ENCODE assay signal across 1 cellular context in the genomic region with DNA sequence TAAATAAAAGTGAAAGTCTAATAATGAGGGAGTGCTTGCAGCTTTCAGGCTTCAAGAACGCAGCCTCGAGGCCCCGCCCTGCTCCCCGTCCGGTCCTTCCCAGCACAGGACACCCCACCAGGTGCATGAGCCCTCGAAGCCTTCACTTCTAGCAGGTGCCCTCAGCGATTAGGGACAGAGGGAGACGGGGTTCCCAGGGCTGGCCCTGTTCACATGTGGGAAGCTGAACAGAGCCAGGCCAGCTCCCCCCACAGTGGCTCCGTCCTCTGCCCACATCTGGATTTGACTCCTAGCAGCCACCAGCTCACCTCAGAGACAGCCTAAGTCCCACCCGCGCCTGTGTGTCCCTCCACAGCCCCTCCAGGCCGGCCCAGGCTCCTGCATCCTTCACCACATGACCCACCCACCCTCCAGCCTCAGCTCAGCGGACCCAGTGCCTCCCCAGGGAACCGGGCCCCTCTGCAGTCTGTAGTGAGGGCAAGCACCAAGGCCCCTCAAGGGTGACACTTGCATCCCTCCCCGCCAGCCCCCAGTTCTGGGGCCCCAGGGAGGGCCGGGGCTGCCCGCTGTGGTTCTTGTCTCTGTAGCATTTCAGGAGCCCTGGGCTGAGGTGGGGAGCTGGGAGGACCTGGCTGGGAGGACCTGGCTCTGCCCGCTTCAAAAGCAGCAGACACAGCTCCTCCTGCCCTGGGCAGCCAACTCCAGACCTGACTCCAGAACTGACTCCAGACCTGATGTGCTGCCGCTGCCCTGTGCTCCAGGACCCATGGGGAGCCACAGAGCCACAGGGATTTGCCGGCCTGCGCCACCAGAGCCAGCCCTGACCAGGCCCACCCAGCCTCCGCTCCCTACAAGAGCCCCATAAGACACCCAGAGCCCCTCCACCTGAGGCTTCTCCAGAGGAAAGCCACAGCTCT.
TF ChIP-seq lines count a peak whose summit lies in the region.

No MANE protein-coding gene starts in this region.

TF ChIP-seq in SK-N-SH treated with all-trans-retinoic acid at 6 μM for 48 hours, 23 proteins besides CTCF, POLR2A, EP300 and RAD21 (continued from another document):
- no peak for TF ChIP-seq ARNTL (CRISPR knock-in tag; IDR thresholded peaks at IDR 0.05; ENCODE audit: borderline replicate concordance, low read depth)
- TF ChIP-seq BACH2 (CRISPR knock-in tag; IDR thresholded peaks at IDR 0.05; ENCODE audit: borderline replicate concordance), result no peak
- TF ChIP-seq SNAI2 (CRISPR knock-in tag; IDR thresholded peaks at IDR 0.05), result no peak
- TF ChIP-seq, protein P1, sequence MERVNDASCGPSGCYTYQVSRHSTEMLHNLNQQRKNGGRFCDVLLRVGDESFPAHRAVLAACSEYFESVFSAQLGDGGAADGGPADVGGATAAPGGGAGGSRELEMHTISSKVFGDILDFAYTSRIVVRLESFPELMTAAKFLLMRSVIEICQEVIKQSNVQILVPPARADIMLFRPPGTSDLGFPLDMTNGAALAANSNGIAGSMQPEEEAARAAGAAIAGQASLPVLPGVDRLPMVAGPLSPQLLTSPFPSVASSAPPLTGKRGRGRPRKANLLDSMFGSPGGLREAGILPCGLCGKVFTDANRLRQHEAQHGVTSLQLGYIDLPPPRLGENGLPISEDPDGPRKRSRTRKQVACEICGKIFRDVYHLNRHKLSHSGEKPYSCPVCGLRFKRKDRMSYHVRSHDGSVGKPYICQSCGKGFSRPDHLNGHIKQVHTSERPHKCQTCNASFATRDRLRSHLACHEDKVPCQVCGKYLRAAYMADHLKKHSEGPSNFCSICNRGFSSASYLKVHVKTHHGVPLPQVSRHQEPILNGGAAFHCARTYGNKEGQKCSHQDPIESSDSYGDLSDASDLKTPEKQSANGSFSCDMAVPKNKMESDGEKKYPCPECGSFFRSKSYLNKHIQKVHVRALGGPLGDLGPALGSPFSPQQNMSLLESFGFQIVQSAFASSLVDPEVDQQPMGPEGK (CRISPR knock-in tag; IDR thresholded peaks at IDR 0.05; ENCODE audit: borderline replicate concordance), result no peak
- no peak for TF ChIP-seq OSR1 (CRISPR knock-in tag; IDR thresholded peaks at IDR 0.05)
- no peak for TF ChIP-seq TOX (CRISPR knock-in tag; IDR thresholded peaks at IDR 0.05; ENCODE audit: borderline replicate concordance)
